Comparison of ENCODE assay signal across 8 cellular contexts in the genomic region with DNA sequence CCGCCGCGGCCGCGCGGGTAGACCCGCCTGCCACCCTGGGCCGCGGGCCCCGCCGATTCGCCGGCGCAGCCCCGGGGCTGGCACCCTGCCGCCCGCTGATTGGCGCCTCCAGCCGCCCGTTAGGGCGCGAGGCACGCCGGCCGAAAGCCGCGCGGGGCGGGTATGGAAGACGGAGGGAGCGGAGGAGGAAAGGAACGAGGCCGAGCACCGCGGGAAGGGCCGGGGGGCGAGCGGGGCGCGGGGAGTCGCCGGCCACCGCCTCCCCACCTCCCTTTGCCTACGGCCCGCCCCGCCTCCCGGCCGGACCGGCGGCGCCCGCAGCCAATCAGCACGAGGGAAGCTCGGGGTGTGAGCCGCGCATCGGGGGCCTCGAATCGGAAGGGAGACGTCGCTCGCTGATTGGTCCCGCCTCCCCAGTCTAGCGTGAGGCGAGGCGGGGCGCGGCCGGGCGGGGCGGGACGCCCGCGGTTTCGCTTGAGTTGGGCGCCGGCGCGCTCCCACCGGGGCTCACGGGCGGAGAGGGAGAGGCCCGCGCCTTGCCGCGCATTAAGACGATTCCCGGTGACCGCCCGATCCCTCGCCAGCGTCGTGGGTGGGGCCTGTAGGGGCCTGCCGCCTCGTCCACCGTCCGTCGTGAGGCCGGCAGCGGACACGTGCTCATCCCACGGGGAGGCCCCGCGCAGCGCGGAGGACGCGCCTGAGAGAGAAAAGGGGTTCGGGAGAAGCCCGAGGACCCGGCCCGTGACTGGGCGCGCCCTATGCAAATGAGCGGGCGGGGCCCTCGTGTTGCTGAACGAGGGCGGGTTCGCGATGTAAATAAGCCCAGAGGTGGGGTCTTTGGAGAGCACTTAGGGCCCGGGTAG. TPM values are rescaled to one million over a fixed set of nuclear protein-coding genes. Genes with fewer than 3 reads are reported as not detected.
DNase-seq lines count a peak whose midpoint lies in the region; ATAC-seq and TF ChIP-seq lines count a peak whose summit lies in the region.

No MANE protein-coding gene starts in this region.

- H3K27me3 ChIP-seq in PC-3 (ENCODE audit: low read length) (no peaks in the 10 kb centered on the region), muscle layer of duodenum (ENCODE audit: low read depth, low read length) (no peaks in the 10 kb centered on the region)

- H3K36me3 ChIP-seq in PC-3 (ENCODE audit: low read depth, low read length) (no peaks in the 10 kb centered on the region), muscle layer of duodenum (ENCODE audit: control insufficient read depth in 1 of 2, insufficient read depth in 2 of 2, low read length in 2 of 2) (no peaks in the 10 kb centered on the region)

- no peak for TF ChIP-seq CTCF in PC-3 (conservative IDR thresholded peaks at IDR 0.05; ENCODE audit: low read depth, low read length)

- H3K36me3 Mint-ChIP-seq in activated T-cell treated with anti-CD3 and anti-CD28 coated beads, Interleukin-2, amount 50 U/mL, for 4 hours (ENCODE audit: insufficient read depth) = peaks cover 3% of the 10 kb centered on the region

- peak overlapping the region; percentile 76 for H3K27ac ChIP-seq in PC-3 (ENCODE audit: low read length)
- peak overlapping the region; percentile 57 for H3K27ac ChIP-seq in muscle layer of duodenum (ENCODE audit: low read length)

- H3K9me2 ChIP-seq in PC-3 (replicated peaks; ENCODE audit: low read length) = no peaks in the 10 kb centered on the region

- peak overlapping the region; percentile 79 for H3K4me2 ChIP-seq in PC-3 (ENCODE audit: low read length)

- POLR2A ChIA-PET in PC-3 (lab: Charles Lee; ENCODE audit: unreplicated experiment) = interaction anchor here (0.6 to 0.7 kb wide), 5 partner anchors 16 to 1707 kb away, joined by 5 to 13 read pairs (median 8); no protein-coding TSS in a partner anchor

- H3K4me1 ChIP-seq in PC-3 (ENCODE audit: insufficient read depth, low read length) = no peaks in the 10 kb centered on the region; the same call in 1 of the 2 replicates
- H3K4me1 ChIP-seq in muscle layer of duodenum (ENCODE audit: control insufficient read depth in 1 of 2, insufficient read depth in 2 of 2, low read length in 2 of 2) = peaks cover 10 to 38% of the 10 kb centered on the region in 2 donors

- no peaks in the 10 kb centered on the region for H3F3A ChIP-seq in PC-3 (ENCODE audit: low read length, unreplicated experiment)

- CTCF ChIA-PET in PC-3 (lab: Charles Lee) = interaction anchor here (0.6 to 0.7 kb wide), 2 partner anchors 155 to 230 kb away, joined by 3 to 16 read pairs; no protein-coding TSS in a partner anchor

- H3K4me3 ChIP-seq in Jurkat, Clone E6-1 (ENCODE audit: low read length) = peak overlapping the region; percentile 56
- H3K4me3 ChIP-seq in PC-3 (ENCODE audit: low read length) (peak overlapping the region; percentile 60), muscle layer of duodenum (ENCODE audit: low read depth in 1 of 2, low read length in 2 of 2) (peak overlapping the region; percentile 45 to 76)

- H3K9ac ChIP-seq in PC-3 (ENCODE audit: low read length) = peak overlapping the region; percentile 82

- no TSS peak for BruUV-seq in PC-3 (replicated peaks; lab: Mats Ljungman, UMichigan)

- H3K9me3 ChIP-seq in PC-3 (ENCODE audit: low read length) (no peaks in the 10 kb centered on the region), muscle layer of duodenum (ENCODE audit: control insufficient read depth in 1 of 2, low read length in 2 of 2) (no peaks in the 10 kb centered on the region)

- peak; percentile 85 for DNase-seq in DMS153 treated with DMSO at 0.1 percent for 48 hours (lab: John Stamatoyannopoulos, UW; ENCODE audit: unreplicated experiment)
- peak; percentile 95 for DNase-seq in Jurkat, Clone E6-1 (ENCODE audit: low read depth, low spot score)
- DNase-seq in PC-3 = peak; percentile 80
- peak; percentile 93 for DNase-seq in activated T-cell treated with anti-CD3 and anti-CD28 coated beads, Interleukin-2, amount 50 U/mL, for 4 hours
- peak; percentile 85 for DNase-seq in stimulated activated CD8-positive, alpha-beta memory T cell treated with anti-CD3 and anti-CD28 coated beads, Interleukin-7, amount 100 ng/mL, for 24 hours (ENCODE audit: low read depth)

- peak overlapping the region; percentile 72 for H3K4me3 Mint-ChIP-seq in activated T-cell treated with anti-CD3 and anti-CD28 coated beads, Interleukin-2, amount 50 U/mL, for 4 hours

- H4K20me1 ChIP-seq in PC-3 (ENCODE audit: low read length) = 0 out of 2 replicates have a peak, but pooled peaks cover 2% of the 10 kb centered on the region

- H2AFZ ChIP-seq in PC-3 (ENCODE audit: low read length) = peak overlapping the region; percentile 53

- ATAC-seq in GM21717 (IDR thresholded peaks at IDR 0.05; ENCODE audit: unreplicated experiment) (peak; percentile 80), PC-3 (peak; percentile 81), esophagus mucosa (peak; percentile 93)
- ATAC-seq in activated T-cell treated with anti-CD3 and anti-CD28 coated beads, Interleukin-2, amount 50 U/mL, for 4 hours = peak; percentile 80 to 81

- H3K4me1 Mint-ChIP-seq in activated T-cell treated with anti-CD3 and anti-CD28 coated beads, Interleukin-2, amount 50 U/mL, for 4 hours (ENCODE audit: low read depth) = peaks cover 42% of the 10 kb centered on the region

- no peaks in the 10 kb centered on the region for H3K9me3 Mint-ChIP-seq in activated T-cell treated with anti-CD3 and anti-CD28 coated beads, Interleukin-2, amount 50 U/mL, for 4 hours

- intact Hi-C loops in PC-3 (cut with micrococcal nuclease) = loop anchor here (1.0 to 5.0 kb wide), 3 partner anchors 49 to 91 kb away; no protein-coding TSS in a partner anchor

- no peaks in the 10 kb centered on the region for H3K27me3 Mint-ChIP-seq in activated T-cell treated with anti-CD3 and anti-CD28 coated beads, Interleukin-2, amount 50 U/mL, for 4 hours (ENCODE audit: low read depth)

- H3K79me2 ChIP-seq in PC-3 (ENCODE audit: low read length) = peaks cover 38% of the 10 kb centered on the region

RNA-seq across cellular contexts. Expression of a gene that starts 0.6 kb away (rescaled TPM):
- polyA plus RNA-seq in Jurkat, Clone E6-1 (2012; ENCODE audit: insufficient read depth, insufficient read length) = 100 TPM
- total RNA-seq in PC-3 (2014; rRNA removed) (25.5 and 30.3 TPM in 2 replicates), esophagus mucosa (87.2 TPM)
- 100 to 1,000 TPM; 129 to 147 (median 138) TPM for total RNA-seq in activated T-cell treated with anti-CD3 and anti-CD28 coated beads, Interleukin-2, amount 50 U/mL, for 4 hours

Comparison
In these comparisons a context has a peak if more than half of its experiments do, and no peak if none do; other contexts are left out.
1. Peak in every context shown above with its lines: DNase-seq, ATAC-seq, H3K4me3 ChIP-seq and H3K27ac ChIP-seq.